1 cellular context compared by ENCODE assay signal in the genomic region with DNA sequence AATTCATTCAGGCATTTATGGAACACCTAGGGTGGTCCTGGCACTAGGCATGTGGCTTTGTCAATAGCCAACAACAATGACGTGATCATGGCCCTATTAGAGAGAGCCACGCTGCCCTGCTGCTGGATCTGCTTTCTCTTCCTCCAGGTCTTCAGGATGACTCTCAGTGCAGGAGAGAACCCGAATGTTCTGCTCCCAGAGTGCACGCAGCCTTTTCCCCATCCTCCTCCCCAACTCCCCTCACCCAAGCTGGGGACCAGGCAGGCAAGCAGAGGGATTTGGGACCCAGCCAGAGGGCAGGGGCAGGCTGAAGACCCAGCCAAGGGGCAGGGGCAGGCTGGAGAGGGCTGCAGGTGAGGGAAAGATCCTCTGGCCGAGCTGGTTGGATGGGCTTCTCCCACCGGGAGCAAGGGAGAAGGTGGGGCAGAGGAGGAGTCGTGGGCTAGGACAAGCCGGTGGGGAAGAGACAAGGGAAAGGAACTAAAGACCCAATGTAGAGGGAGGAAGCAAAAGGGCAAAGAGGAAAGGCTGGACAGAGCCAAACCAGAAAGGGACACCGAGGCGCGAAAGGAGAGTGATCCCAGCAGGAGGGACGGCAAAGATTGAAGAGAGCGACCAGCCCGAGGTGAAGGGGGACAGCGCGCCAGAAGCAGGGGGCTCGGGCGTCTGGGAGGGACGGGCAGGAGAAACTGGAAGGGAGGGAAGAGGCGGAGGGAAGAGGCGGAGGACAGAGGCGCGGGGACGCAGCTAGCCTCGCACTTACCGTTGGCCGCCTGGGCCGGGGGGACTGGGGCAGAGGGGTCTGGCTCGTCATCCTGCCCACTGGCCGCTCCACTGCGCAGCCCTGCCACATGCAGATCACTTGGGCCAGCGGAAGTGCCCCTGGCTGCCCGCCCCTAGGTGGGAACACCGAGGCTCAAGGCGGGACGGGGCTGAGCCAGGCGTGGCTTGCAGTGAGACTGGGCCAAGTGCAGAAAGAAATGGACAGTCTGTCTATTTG.
TF ChIP-seq lines count a peak whose summit lies in the region.

Gene KCTD14, minus strand, starts transcription at position 880 of the 1,000 bp plus-strand sequence. Its CDS starts 27 bp downstream, at position 853.

TF ChIP-seq in IMR-90, 13 proteins besides CTCF, POLR2A, EP300 and RAD21 (continued from another document):
- no peak for TF ChIP-seq ELK1 (IDR thresholded peaks at IDR 0.05; ENCODE audit: borderline replicate concordance, low read depth, low read length)
